Comparison of ENCODE assay signal across 17 cellular contexts in the genomic region with DNA sequence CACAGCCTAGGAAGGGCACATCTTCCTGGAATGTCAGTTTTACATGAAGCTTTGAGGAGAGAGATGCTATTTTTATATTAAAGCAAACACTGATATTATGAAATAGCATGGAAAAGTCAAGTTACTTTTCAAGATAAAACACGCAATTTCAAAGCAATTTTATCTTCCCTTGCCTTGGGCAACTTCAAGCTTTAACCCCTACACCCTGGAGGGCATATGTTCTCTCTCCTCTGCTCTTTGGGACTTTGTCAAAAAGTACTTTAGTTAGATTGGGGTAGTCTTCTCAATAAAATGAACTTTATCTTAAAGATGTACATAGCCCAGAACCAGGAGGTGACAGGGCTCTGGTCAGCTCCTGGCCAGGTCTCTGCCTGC.
DNase-seq lines count a peak whose midpoint lies in the region; ATAC-seq and TF ChIP-seq lines count a peak whose summit lies in the region.
"Had no signal": no experiment of that assay in that cellular context is flagged by ENCODE, and none has a peak within 500 bp of the region (broad histone marks: within the 10 kb centered on the region; RNA-seq: fewer than 3 reads in every experiment).

No MANE protein-coding gene starts in this region.

- H3K4me1 ChIP-seq in ACC112 (ENCODE audit: control insufficient read depth, insufficient read depth, low read length, unreplicated experiment) (peaks cover 16% of the 10 kb centered on the region), RWPE2 (ENCODE audit: insufficient read depth, poor library complexity, severe bottlenecking) (peaks cover 30% of the 10 kb centered on the region), MM.1S (ENCODE audit: low read length) (peaks cover 9% of the 10 kb centered on the region; the same call in 1 of the 2 replicates), colonic mucosa (no peaks in the 10 kb centered on the region)

- no peaks in the 10 kb centered on the region for H3F3A ChIP-seq in MM.1S (ENCODE audit: insufficient read depth, low read length)

- no peak for TF ChIP-seq CTCF in RWPE2 (IDR thresholded peaks at IDR 0.05; ENCODE audit: poor library complexity, severe bottlenecking)
- no peak for TF ChIP-seq CTCF in fibroblast of pulmonary artery (IDR thresholded peaks at IDR 0.05; ENCODE audit: low read length, missing control alignments)
- TF ChIP-seq CTCF in MM.1S (IDR thresholded peaks at IDR 0.05; ENCODE audit: low read length): no peak
- no peak for TF ChIP-seq CTCF in colonic mucosa (IDR thresholded peaks at IDR 0.05)

- DNase-seq in RWPE2 (ENCODE audit: low spot score): no peak
- peak; percentile 24 for DNase-seq in fibroblast of pulmonary artery (ENCODE audit: low read depth)
- peak; percentile 14 for DNase-seq in posterior vena cava (ENCODE audit: low spot score)
- no peak for DNase-seq in MM.1S
- DNase-seq in NCI-H69 (lab: John Stamatoyannopoulos, UW): no peak
- DNase-seq in colonic mucosa: no peak
- DNase-seq: CD4-positive, alpha-beta T cell; HCEC 1CT; NCI-H2029; NCI-H446; NK-92 treated with Interleukin-12 subunit alpha and Interleukin-12 subunit beta, amount 100 ng/mL, for 24 hours; SHP77 treated with DMSO at 0.1 percent for 48 hours had no signal

- no peak overlapping the region for H3K4me2 ChIP-seq in MM.1S (ENCODE audit: low read depth, low read length)
- H3K4me2 ChIP-seq: GM23338 had no signal

- H3K9me2 ChIP-seq in MM.1S (replicated peaks; ENCODE audit: insufficient read depth, low read length): no peaks in the 10 kb centered on the region

- H3K9me3 ChIP-seq in RWPE2 (ENCODE audit: severe bottlenecking) (no peaks in the 10 kb centered on the region), MM.1S (replicated peaks; ENCODE audit: insufficient read depth, low read length) (no peaks in the 10 kb centered on the region), colonic mucosa (no peaks in the 10 kb centered on the region)
- H3K9me3 ChIP-seq: Caco-2 had no signal

- H4K20me1 ChIP-seq in MM.1S (ENCODE audit: insufficient read depth, low read length): no peaks in the 10 kb centered on the region

- H3K36me3 ChIP-seq in ACC112 (ENCODE audit: insufficient read depth, low read length): no peaks in the 10 kb centered on the region
- no peaks in the 10 kb centered on the region for H3K36me3 ChIP-seq in RWPE2 (ENCODE audit: low read depth)
- H3K36me3 ChIP-seq in MM.1S (replicated peaks; ENCODE audit: insufficient read depth, low read length): no peaks in the 10 kb centered on the region
- H3K36me3 ChIP-seq in colonic mucosa: no peaks in the 10 kb centered on the region

- intact Hi-C loops in posterior vena cava (cut with DNase I) (no loop called here), colonic mucosa (cut with DNase I) (no loop called here)

- ATAC-seq in RWPE2 (ENCODE audit: low read depth): no peak; the same call in 2 of the 3 replicates
- no peak for ATAC-seq in HG03097 (IDR thresholded peaks at IDR 0.05; ENCODE audit: low FRiP score, unreplicated experiment)
- ATAC-seq: GM23338 had no signal

- H3K79me2 ChIP-seq in ACC112 (ENCODE audit: control insufficient read depth, insufficient read depth, low read length, unreplicated experiment) (no peaks in the 10 kb centered on the region), MM.1S (ENCODE audit: low read length) (no peaks in the 10 kb centered on the region)

- H3K27me3 ChIP-seq in ACC112 (ENCODE audit: insufficient read depth, low read length) (no peaks in the 10 kb centered on the region), RWPE2 (ENCODE audit: insufficient read depth, poor library complexity, severe bottlenecking) (no peaks in the 10 kb centered on the region), MM.1S (replicated peaks; ENCODE audit: insufficient read depth, low read length) (no peaks in the 10 kb centered on the region), colonic mucosa (no peaks in the 10 kb centered on the region)

- H3K9ac ChIP-seq in MM.1S (ENCODE audit: low read length): no peak overlapping the region
- no peak overlapping the region for H3K9ac ChIP-seq in colonic mucosa (ENCODE audit: low read depth in 2 of 2, low read length in 2 of 2)

- H2AFZ ChIP-seq in ACC112 (ENCODE audit: low read length, unreplicated experiment): no peak overlapping the region
- no peak overlapping the region for H2AFZ ChIP-seq in MM.1S (ENCODE audit: low read length)
- H2AFZ ChIP-seq: GM23338 had no signal

- H3K27ac ChIP-seq in ACC112 (ENCODE audit: low read depth, low read length) (peak overlapping the region; percentile 25; the same call in 1 of the 2 replicates), RWPE2 (ENCODE audit: poor library complexity, severe bottlenecking) (peak overlapping the region; percentile 49), MM.1S (ENCODE audit: low read length) (no peak overlapping the region), colonic mucosa (no peak overlapping the region)

- H3K4me3 ChIP-seq in ACC112 (ENCODE audit: low read depth, low read length): no peak overlapping the region
- no peak overlapping the region for H3K4me3 ChIP-seq in RWPE2 (ENCODE audit: severe bottlenecking)
- no peak overlapping the region for H3K4me3 ChIP-seq in fibroblast of pulmonary artery (replicated peaks; ENCODE audit: low read depth, low read length)
- H3K4me3 ChIP-seq in MM.1S (ENCODE audit: low read length): no peak overlapping the region
- no peak overlapping the region for H3K4me3 ChIP-seq in colonic mucosa
- H3K4me3 ChIP-seq: GM23338, K562 had no signal

Comparison
In these comparisons a context has a peak if more than half of its experiments do, and no peak if none do; other contexts are left out.
1. H3K27ac ChIP-seq: peak in ACC112 (single experiment) and RWPE2 (single experiment); none in MM.1S (single experiment) and colonic mucosa (single experiment).
2. DNase-seq: peak in fibroblast of pulmonary artery (single experiment) and posterior vena cava (single experiment); none in RWPE2 (single experiment), MM.1S (single experiment), NCI-H69 (single experiment) and colonic mucosa (single experiment).